ENCODE assay signal across 24 cellular contexts in the genomic region with DNA sequence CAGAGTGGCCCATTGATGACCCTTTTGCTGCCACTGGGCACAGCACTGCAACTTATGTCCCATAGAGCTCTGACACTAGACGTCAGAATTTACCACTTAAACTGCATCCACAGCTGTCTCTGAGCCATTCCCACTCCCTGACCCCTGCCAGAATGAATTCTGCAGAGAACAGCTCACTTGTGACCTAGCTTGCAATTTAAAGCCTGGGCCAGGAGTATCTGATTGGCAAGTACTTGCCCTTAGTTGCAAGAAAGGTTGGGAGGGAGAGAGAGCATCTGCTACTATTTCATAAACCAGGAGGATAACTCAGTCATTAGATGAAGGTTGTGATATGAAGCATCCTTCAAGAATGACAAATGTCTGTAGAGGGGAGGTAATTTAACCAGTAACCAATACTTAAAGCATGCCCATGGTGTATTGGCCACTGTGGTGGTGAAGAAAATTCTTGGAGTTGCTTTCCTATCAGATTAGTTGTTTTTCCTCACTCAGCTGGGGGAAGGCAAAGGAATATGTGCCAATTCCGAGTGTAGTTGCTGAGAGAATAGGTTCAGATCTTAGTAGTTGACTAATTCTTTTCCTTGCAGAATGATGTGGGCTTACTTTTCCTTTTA. TPM values are rescaled to one million over a fixed set of nuclear protein-coding genes. Genes with fewer than 3 reads are reported as not detected.
DNase-seq lines count a peak whose midpoint lies in the region; ATAC-seq, FAIRE-seq and TF ChIP-seq lines count a peak whose summit lies in the region.
"Had no signal": no experiment of that assay in that cellular context is flagged by ENCODE, and none has a peak within 500 bp of the region (broad histone marks: within the 10 kb centered on the region; RNA-seq: fewer than 3 reads in every experiment).

No MANE protein-coding gene starts in this region.

- CTCF ChIA-PET in IMR-90 (lab: Yijun Ruan, JAX) = no interaction called here

- intact Hi-C loops in Right ventricle myocardium superior (cut with DNase I) = no loop called here
- intact Hi-C loops in left cardiac atrium (cut with DNase I) = no loop called here
- intact Hi-C loops in IMR-90 (cut with micrococcal nuclease) = no loop called here

- no peak for DNase-seq in Right ventricle myocardium superior
- no peak for DNase-seq in left cardiac atrium
- no peak for DNase-seq in IMR-90
- no peak for DNase-seq in keratinocyte (ENCODE audit: low read depth, low spot score)
- DNase-seq in T1000 (lab: John Stamatoyannopoulos, UW) = no peak
- DNase-seq: Caco-2; CD4-positive, CD25-positive, alpha-beta regulatory T cell; CD8-positive, alpha-beta T cell; DMS53; DMS79 treated with DMSO at 0.1 percent for 48 hours; GF-D8; GOT3; HFFc6 had no signal

- no peak overlapping the region for H2BK120ac ChIP-seq in IMR-90 (ENCODE audit: low read depth, low read length)

- peak overlapping the region; percentile 28 for H2AK9ac ChIP-seq in IMR-90 (replicated peaks; ENCODE audit: low read depth, low read length, poor library complexity)

- WGBS in IMR-90 (ENCODE audit: extremely low coverage in 2 of 2, insufficient read length in 1 of 2), 2 experiments = no CpG with 5 or more reads among the region's 2 CpGs

- H2BK20ac ChIP-seq in IMR-90 (ENCODE audit: low read depth, low read length) = no peak overlapping the region

- H3K4me3 ChIP-seq in IMR-90 (ENCODE audit: insufficient read depth, low read depth, low read length) = no peak overlapping the region
- H3K4me3 ChIP-seq in keratinocyte (ENCODE audit: control insufficient read depth in 2 of 3, extremely low read depth in 1 of 3, insufficient read depth in 2 of 3, low read depth in 1 of 3, low read length in 3 of 3) = no peak overlapping the region
- H3K4me3 ChIP-seq: BLaER1, HAP-1 had no signal

- no peaks in the 10 kb centered on the region for H3K27me3 ChIP-seq in IMR-90 (ENCODE audit: control insufficient read depth, insufficient read depth, low read length)
- peaks cover 4% of the 10 kb centered on the region for H3K27me3 ChIP-seq in keratinocyte (ENCODE audit: control insufficient read depth, extremely low read depth, insufficient read depth, low read length)
- H3K27me3 ChIP-seq: BLaER1 had no signal

- no peaks in the 10 kb centered on the region for H3K79me1 ChIP-seq in IMR-90 (ENCODE audit: low read depth in 1 of 2, low read length in 2 of 2)

- H3K4me1 ChIP-seq in IMR-90 (ENCODE audit: control insufficient read depth, insufficient read depth, low read length) = no peaks in the 10 kb centered on the region
- H3K4me1 ChIP-seq in keratinocyte (ENCODE audit: control insufficient read depth, extremely low read depth, insufficient read depth, low read length) = no peaks in the 10 kb centered on the region
- H3K4me1 ChIP-seq: BLaER1, Caco-2, HAP-1 had no signal

- H4K91ac ChIP-seq in IMR-90 (ENCODE audit: insufficient read depth, low read depth, low read length) = no peak overlapping the region

- H4K5ac ChIP-seq in IMR-90 (ENCODE audit: low read depth, low read length) = no peak overlapping the region

- POLR2A ChIA-PET in IMR-90 (lab: Charles Lee; ENCODE audit: unreplicated experiment) = no interaction called here

- dilution Hi-C loops in IMR-90 (cut with HindIII; ENCODE audit: low sequenced_read_pairs, unreplicated experiment) = no loop called here
- dilution Hi-C loops in keratinocyte (cut with MboI; ENCODE audit: extremely low pct_ligation_motif_present, low sequenced_read_pairs) = no loop called here

- no peak overlapping the region for H4K8ac ChIP-seq in IMR-90 (ENCODE audit: low read depth in 2 of 2, low read length in 2 of 2)

- H3K56ac ChIP-seq in IMR-90 (ENCODE audit: extremely low read depth, insufficient read depth, low read length) = no peak overlapping the region

- no peak overlapping the region for H3K4me2 ChIP-seq in IMR-90 (ENCODE audit: low read depth, low read length)
- no peak overlapping the region for H3K4me2 ChIP-seq in keratinocyte (ENCODE audit: control insufficient read depth, extremely low read depth, insufficient read depth, low read depth, low read length)
- H3K4me2 ChIP-seq: BLaER1 had no signal

- no peak overlapping the region for H3K18ac ChIP-seq in IMR-90 (ENCODE audit: low read depth, low read length)

- in situ Hi-C loops in IMR-90 (cut with MboI; ENCODE audit: low sequenced_read_pairs) = no loop called here

- no peak overlapping the region for H2BK15ac ChIP-seq in IMR-90 (ENCODE audit: low read depth, low read length)

- peak overlapping the region; percentile 43 for H2AFZ ChIP-seq in IMR-90 (replicated peaks; ENCODE audit: low read length, poor library complexity)
- no peak overlapping the region for H2AFZ ChIP-seq in keratinocyte (ENCODE audit: control insufficient read depth, low read length)

- TF ChIP-seq POLR2A in IMR-90 (IDR thresholded peaks at IDR 0.05; ENCODE audit: low read depth, low read length) = no peak

- FAIRE-seq in keratinocyte (lab: Jason Lieb, UNC) = peak; percentile 17
- FAIRE-seq: GM12891, GM18507, H54 had no signal

- BruUV-seq in IMR-90 (replicated peaks; lab: Mats Ljungman, UMichigan) = no TSS peak

- no peak overlapping the region for H3K4ac ChIP-seq in IMR-90 (ENCODE audit: low read depth, low read length)

- H3K9me1 ChIP-seq in IMR-90 (ENCODE audit: insufficient read depth, low read length) (no peaks in the 10 kb centered on the region), keratinocyte (ENCODE audit: control insufficient read depth, extremely low read depth, insufficient read depth, low read length) (no peaks in the 10 kb centered on the region)

- TF ChIP-seq RAD21 in IMR-90 (IDR thresholded peaks at IDR 0.05; ENCODE audit: low read length) = no peak

- no peak overlapping the region for H2BK5ac ChIP-seq in IMR-90 (ENCODE audit: low read depth, low read length, poor library complexity, severe bottlenecking)

- TF ChIP-seq CTCF in IMR-90 (conservative IDR thresholded peaks at IDR 0.05; ENCODE audit: low read depth, low read length) (no peak), keratinocyte (optimal IDR thresholded peaks at IDR 0.05 in 1 of 3, IDR thresholded peaks at IDR 0.05 in 1 of 3, conservative IDR thresholded peaks at IDR 0.05 in 1 of 3; ENCODE audit: extremely low read depth in 1 of 3, insufficient read depth in 2 of 3, low read length in 3 of 3) (no peak)

- H3K23ac ChIP-seq in IMR-90 (ENCODE audit: low read depth, low read length) = no peak overlapping the region

- no peaks in the 10 kb centered on the region for H3K9me3 ChIP-seq in IMR-90 (ENCODE audit: control insufficient read depth, insufficient read depth, low read length)
- H3K9me3 ChIP-seq in keratinocyte (ENCODE audit: control insufficient read depth, low read depth, low read length) = no peaks in the 10 kb centered on the region
- H3K9me3 ChIP-seq: BLaER1 had no signal

- no peaks in the 10 kb centered on the region for H3K79me2 ChIP-seq in keratinocyte (ENCODE audit: control insufficient read depth, insufficient read depth, low read length)

- no peaks in the 10 kb centered on the region for H4K20me1 ChIP-seq in IMR-90 (ENCODE audit: insufficient read depth, low read length)
- no peaks in the 10 kb centered on the region for H4K20me1 ChIP-seq in keratinocyte (ENCODE audit: control insufficient read depth, extremely low read depth, insufficient read depth, low read length)
- H4K20me1 ChIP-seq: BLaER1 had no signal

- H2AK5ac ChIP-seq in IMR-90 (ENCODE audit: low read depth, low read length) = no peak overlapping the region

- H3K14ac ChIP-seq in IMR-90 (replicated peaks; ENCODE audit: low read depth, low read length) = no peak overlapping the region

- H3K27ac ChIP-seq in IMR-90 (ENCODE audit: insufficient read depth, low read length) (no peak overlapping the region), keratinocyte (ENCODE audit: control insufficient read depth, insufficient read depth, low read length) (no peak overlapping the region)
- H3K27ac ChIP-seq: BLaER1, C4-2B had no signal

- H3K36me3 ChIP-seq in IMR-90 (ENCODE audit: control insufficient read depth, insufficient read depth, low read length) = no peaks in the 10 kb centered on the region
- H3K36me3 ChIP-seq in keratinocyte (ENCODE audit: control insufficient read depth in 2 of 2, extremely low read depth in 1 of 2, insufficient read depth in 2 of 2, low read length in 2 of 2) = no peaks in the 10 kb centered on the region
- H3K36me3 ChIP-seq: BLaER1, HAP-1 had no signal

- no peak overlapping the region for H3K9ac ChIP-seq in IMR-90 (ENCODE audit: low read depth, low read length)
- no peak overlapping the region for H3K9ac ChIP-seq in keratinocyte (ENCODE audit: control insufficient read depth, extremely low read depth, insufficient read depth, low read length)
- H3K9ac ChIP-seq: BLaER1 had no signal

- ATAC-seq in Right ventricle myocardium superior (ENCODE audit: poor library complexity) (peak; percentile 77), left cardiac atrium (no peak), IMR-90 (ENCODE audit: low read depth) (no peak), HG03521 (IDR thresholded peaks at IDR 0.05; ENCODE audit: unreplicated experiment) (no peak)
- ATAC-seq: CD8-positive, alpha-beta T cell had no signal

TF ChIP-seq in IMR-90, 13 proteins besides CTCF, POLR2A, EP300 and RAD21 (continues in another document):
- TF ChIP-seq MXI1 (IDR thresholded peaks at IDR 0.05; ENCODE audit: borderline replicate concordance, low read depth, low read length) (no peak), CHD1 (IDR thresholded peaks at IDR 0.05; ENCODE audit: low read depth, low read length) (no peak), RCOR1 (IDR thresholded peaks at IDR 0.05; ENCODE audit: insufficient replicate concordance, low read length) (no peak)
- TF ChIP-seq, protein P1, sequence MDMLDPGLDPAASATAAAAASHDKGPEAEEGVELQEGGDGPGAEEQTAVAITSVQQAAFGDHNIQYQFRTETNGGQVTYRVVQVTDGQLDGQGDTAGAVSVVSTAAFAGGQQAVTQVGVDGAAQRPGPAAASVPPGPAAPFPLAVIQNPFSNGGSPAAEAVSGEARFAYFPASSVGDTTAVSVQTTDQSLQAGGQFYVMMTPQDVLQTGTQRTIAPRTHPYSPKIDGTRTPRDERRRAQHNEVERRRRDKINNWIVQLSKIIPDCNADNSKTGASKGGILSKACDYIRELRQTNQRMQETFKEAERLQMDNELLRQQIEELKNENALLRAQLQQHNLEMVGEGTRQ (IDR thresholded peaks at IDR 0.05; ENCODE audit: low read depth, low read length) = no peak

RNA-seq across cellular contexts. Expression of a gene that starts 46.5 kb away (rescaled TPM):
- not detected for total RNA-seq in Right ventricle myocardium superior
- total RNA-seq in left cardiac atrium = not detected
- not detected in 2 replicates for total RNA-seq in IMR-90 (2012; rRNA removed)
- not detected in 2 replicates for polyA plus RNA-seq in IMR-90 (2012; rRNA removed)
- polyA plus RNA-seq in IMR-90 (2012; cell fraction: cytosol; rRNA removed) = not detected in 2 replicates
- polyA plus RNA-seq in IMR-90 (2012; cell fraction: nucleus; rRNA removed; ENCODE audit: low replicate concordance) = not detected in 2 replicates
- 0.01 to 0.03 TPM in 2 of 3 replicates, not detected in the other for polyA plus RNA-seq in keratinocyte
- polyA plus RNA-seq in keratinocyte (2011; ENCODE audit: low read depth) = not detected
- polyA plus RNA-seq in keratinocyte (2011; cell fraction: cytosol; rRNA removed) = not detected in 2 replicates
- polyA plus RNA-seq in keratinocyte (2011; cell fraction: nucleus; rRNA removed) = not detected in 2 replicates
- not detected in 2 replicates for polyA plus RNA-seq in keratinocyte (2012; ENCODE audit: low replicate concordance)
- polyA minus RNA-seq in keratinocyte = not detected in 3 replicates
- polyA minus RNA-seq in keratinocyte (2011; cell fraction: cytosol; rRNA and poly(A)+ RNA removed) = not detected
- not detected in 2 replicates for polyA minus RNA-seq in keratinocyte (2011; cell fraction: nucleus; rRNA and poly(A)+ RNA removed)
- total RNA-seq: A172; A673; Caco-2; CD4-positive, CD25-positive, alpha-beta regulatory T cell; CD8-positive, alpha-beta T cell; Daoy; G401; HFFc6 had no signal
- polyA plus RNA-seq: CD4-positive, CD25-positive, alpha-beta regulatory T cell had no signal
